ENCODE assay signal across 8 cellular contexts in the genomic region with DNA sequence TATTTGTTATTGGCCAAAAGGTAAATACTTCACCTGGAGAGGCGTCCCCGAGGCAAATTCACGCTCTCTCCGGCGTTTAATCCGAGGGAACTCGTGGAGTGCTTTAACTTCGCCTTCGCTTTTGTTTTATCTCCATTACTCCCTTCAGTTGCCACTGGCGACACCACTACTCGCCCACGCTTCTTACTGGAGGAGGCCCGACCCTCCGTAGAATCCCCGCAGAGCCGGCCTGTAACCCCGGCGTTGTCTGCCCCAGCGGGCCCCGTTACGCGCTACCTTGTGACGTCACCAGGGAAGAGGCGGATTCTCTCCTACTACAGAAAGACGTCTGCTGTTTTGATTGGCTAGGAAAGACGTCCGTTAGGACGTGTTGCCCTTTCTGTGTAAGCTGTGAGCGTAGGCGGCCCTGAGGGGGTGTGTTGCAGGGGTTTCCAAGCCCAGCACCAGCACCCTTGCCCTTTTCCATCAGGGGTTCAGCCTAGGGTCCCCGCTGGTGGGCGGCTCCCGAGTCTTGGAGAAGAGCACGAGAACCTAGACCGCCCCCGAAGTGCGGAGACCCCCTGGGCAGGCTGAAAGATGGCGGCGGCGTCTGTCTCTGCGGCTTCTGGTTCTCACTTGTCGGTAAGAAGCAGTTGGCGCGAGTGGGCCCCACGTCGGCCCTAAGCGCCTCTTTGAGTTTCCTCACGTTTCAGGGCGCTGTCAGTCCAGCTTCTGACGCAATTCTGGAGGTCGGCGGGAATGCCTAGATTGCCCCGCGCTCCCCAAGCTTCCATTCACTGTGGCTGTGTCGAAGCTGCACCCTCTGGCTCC. TPM values are rescaled to one million over a fixed set of nuclear protein-coding genes. Genes with fewer than 3 reads are reported as not detected.
DNase-seq lines count a peak whose midpoint lies in the region; ATAC-seq and TF ChIP-seq lines count a peak whose summit lies in the region.

A gene (plus strand): TSS at position 376 of the 810 bp plus-strand sequence. CDS start 201 bp downstream, at position 577.

- H3K9ac ChIP-seq in skeletal muscle tissue (ENCODE audit: low read depth in 1 of 3, low read length in 3 of 3), result peak within 1 kb of the TSS; percentile 94 to 97 (median 96)

- H3K9me3 ChIP-seq in A673 (ENCODE audit: low read depth, low read length, poor library complexity, severe bottlenecking), result no peaks in the 10 kb centered on the region
- H3K9me3 ChIP-seq in breast epithelium, result no peaks in the 10 kb centered on the region
- no peaks in the 10 kb centered on the region for H3K9me3 ChIP-seq in iPS-18c (ENCODE audit: control insufficient read depth, insufficient read depth, low read length)
- no peaks in the 10 kb centered on the region for H3K9me3 ChIP-seq in skeletal muscle tissue (ENCODE audit: control insufficient read depth in 3 of 3, low read length in 3 of 3)

- BruUV-seq in A673 (replicated peaks; lab: Mats Ljungman, UMichigan), result no TSS peak

- CTCF ChIA-PET in A673 (lab: Charles Lee), result interaction anchor here (0.6 kb wide), 1 partner anchor 554 kb away, joined by 5 read pairs; no protein-coding TSS in a partner anchor

- TF ChIP-seq CTCF in A673 (conservative IDR thresholded peaks at IDR 0.05; ENCODE audit: low read depth, low read length) (no peak), VCaP (conservative IDR thresholded peaks at IDR 0.05) (no peak), breast epithelium (IDR thresholded peaks at IDR 0.05) (no peak)

- TF ChIP-seq POLR2A in breast epithelium (IDR thresholded peaks at IDR 0.05), result peak; percentile 64

- H3K36me3 ChIP-seq in A673 (ENCODE audit: insufficient read depth, low read length, poor library complexity, severe bottlenecking) (peaks cover 25% of the 10 kb centered on the region), breast epithelium (peaks cover 7% of the 10 kb centered on the region), skeletal muscle tissue (ENCODE audit: control insufficient read depth in 3 of 3, insufficient read depth in 3 of 3, low read length in 3 of 3) (peaks cover 0 to 17% (median 8%) of the 10 kb centered on the region in 3 donors)

- no peaks in the 10 kb centered on the region for H3K27me3 ChIP-seq in A673 (replicated peaks; ENCODE audit: insufficient read depth, low read depth, low read length, poor library complexity)
- no peaks in the 10 kb centered on the region for H3K27me3 ChIP-seq in breast epithelium
- H3K27me3 ChIP-seq in skeletal muscle tissue (ENCODE audit: control insufficient read depth in 3 of 3, insufficient read depth in 3 of 3, low read length in 3 of 3), result no peaks in the 10 kb centered on the region

- H3K4me3 ChIP-seq in A673 (ENCODE audit: low read depth, low read length, poor library complexity, severe bottlenecking), result peak within 1 kb of the TSS; percentile 91
- H3K4me3 ChIP-seq in breast epithelium, result peak within 1 kb of the TSS; percentile 89 to 94 (median 91)
- H3K4me3 ChIP-seq in iPS-18c (ENCODE audit: insufficient read depth, low read depth, low read length), result peak within 1 kb of the TSS; percentile 98
- H3K4me3 ChIP-seq in skeletal muscle tissue (ENCODE audit: low read length in 3 of 3), result peak within 1 kb of the TSS; percentile 86 to 94 (median 93)

- intact Hi-C loops in A673 (cut with micrococcal nuclease; ENCODE audit: unreplicated experiment), result loop anchor here (10.0 kb wide), 1 partner anchor 374 kb away; no protein-coding TSS in a partner anchor
- intact Hi-C loops in breast epithelium (cut with DNase I; ENCODE audit: low total_unique reads), result no loop called here

- peak; percentile 99 for DNase-seq in A673 (ENCODE audit: low spot score)
- peak; percentile 92 for DNase-seq in NCI-H2196 treated with DMSO at 0.1 percent for 48 hours (lab: John Stamatoyannopoulos, UW; ENCODE audit: unreplicated experiment)
- peak; percentile 89 to 96 for DNase-seq in breast epithelium (ENCODE audit: low spot score in 2 of 2)

- H3K27ac ChIP-seq in A673 (ENCODE audit: low read depth, low read length, poor library complexity, severe bottlenecking), result peak within 1 kb of the TSS; percentile 97
- peak within 1 kb of the TSS; percentile 96 for H3K27ac ChIP-seq in VCaP
- peak within 1 kb of the TSS; percentile 98 to 99 for H3K27ac ChIP-seq in breast epithelium
- H3K27ac ChIP-seq in skeletal muscle tissue (ENCODE audit: low read depth, low read length), result peak within 1 kb of the TSS; percentile 98

- H3K4me1 ChIP-seq in A673 (ENCODE audit: insufficient read depth, low read length, poor library complexity, severe bottlenecking) (peaks cover 47% of the 10 kb centered on the region), breast epithelium (peaks cover 0 to 9% of the 10 kb centered on the region in 2 donors), skeletal muscle tissue (ENCODE audit: control insufficient read depth in 3 of 3, insufficient read depth in 3 of 3, low read length in 3 of 3) (peaks cover 15 to 20% (median 16%) of the 10 kb centered on the region in 3 donors)

- ATAC-seq in GM18870 (IDR thresholded peaks at IDR 0.05; ENCODE audit: unreplicated experiment), result peak; percentile 73
- ATAC-seq in HG03135 (IDR thresholded peaks at IDR 0.05; ENCODE audit: unreplicated experiment), result peak; percentile 65

- POLR2A ChIA-PET in A673 (lab: Charles Lee; ENCODE audit: low non-redundant PET), result interaction anchor here (0.6 kb wide), 1 partner anchor 600 kb away, joined by 3 read pairs; a partner anchor contains a TSS

RNA-seq across cellular contexts. Expression of the gene that starts here (rescaled TPM):
- total RNA-seq in A673 (2021), result 72.3 and 79.8 TPM in 2 replicates
- total RNA-seq in breast epithelium, result 10 to 100 TPM; 48.6 to 66.9 (median 52.1) TPM
- total RNA-seq in skeletal muscle tissue, result 51.7 TPM

Comparison
In these comparisons a context has a peak if more than half of its experiments do, and no peak if none do; other contexts are left out.
1. Peak in every context shown above with its lines: DNase-seq, ATAC-seq, H3K4me3 ChIP-seq and H3K27ac ChIP-seq.